In the genomic region with DNA sequence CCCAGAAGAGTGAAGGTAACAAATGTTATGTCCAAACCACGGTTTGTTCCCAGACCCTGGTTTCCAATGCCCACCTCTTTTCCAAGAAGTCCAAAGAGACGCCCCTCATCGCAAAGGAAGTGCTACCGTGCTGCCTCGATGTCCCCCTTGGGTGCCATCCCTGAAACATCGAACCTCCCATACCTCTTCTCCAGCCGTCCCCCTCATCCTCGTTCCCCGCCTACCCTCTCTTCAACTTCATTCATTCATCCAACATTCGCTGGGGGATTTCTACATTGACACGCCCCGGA, we compare ENCODE assay signal across 8 cellular contexts. TPM values are rescaled to one million over a fixed set of nuclear protein-coding genes. Genes with fewer than 3 reads are reported as not detected.
DNase-seq lines count a peak whose midpoint lies in the region; ATAC-seq and TF ChIP-seq lines count a peak whose summit lies in the region.

No MANE protein-coding gene starts in this region.

- peaks cover 12% of the 10 kb centered on the region for H3K4me1 ChIP-seq in lower lobe of right lung
- no peaks in the 10 kb centered on the region for H3K4me1 ChIP-seq in uterus

- H3K27me3 Mint-ChIP-seq in activated naive CD8-positive, alpha-beta T cell treated with anti-CD3 and anti-CD28 coated beads for 36 hours, result no peaks in the 10 kb centered on the region

- H3K9me3 ChIP-seq in lower lobe of right lung (no peaks in the 10 kb centered on the region), uterus (no peaks in the 10 kb centered on the region)

- no peaks in the 10 kb centered on the region for H3K9me3 Mint-ChIP-seq in activated naive CD8-positive, alpha-beta T cell treated with anti-CD3 and anti-CD28 coated beads for 36 hours

- DNase-seq in stimulated activated CD4-positive, alpha-beta T cell treated with anti-CD3 and anti-CD28 coated beads, Interleukin-4, amount 100 ng/mL, for 24 hours, result peak; percentile 24
- DNase-seq in stimulated activated CD4-positive, alpha-beta T cell treated with anti-CD3 and anti-CD28 coated beads, Interleukin-1b, Interleukin-23, amount 100 ng/mL, for 48 hours, result no peak
- DNase-seq in activated naive CD8-positive, alpha-beta T cell treated with anti-CD3 and anti-CD28 coated beads for 36 hours, result no peak
- DNase-seq in lower lobe of right lung (no peak), uterus (no peak), NCI-H2081 treated with DMSO at 0.1 percent for 48 hours (lab: John Stamatoyannopoulos, UW) (no peak), NCI-H2081 (lab: John Stamatoyannopoulos, UW) (no peak)

- peaks cover 29% of the 10 kb centered on the region for H3K4me1 Mint-ChIP-seq in activated naive CD8-positive, alpha-beta T cell treated with anti-CD3 and anti-CD28 coated beads for 36 hours

- ATAC-seq in lower lobe of right lung (no peak), GM19035 (IDR thresholded peaks at IDR 0.05; ENCODE audit: unreplicated experiment) (no peak)

- peak overlapping the region; percentile 99 for H3K27ac Mint-ChIP-seq in activated naive CD8-positive, alpha-beta T cell treated with anti-CD3 and anti-CD28 coated beads for 36 hours

- H3K27ac ChIP-seq in lower lobe of right lung, result peak overlapping the region; percentile 66
- peak overlapping the region; percentile 81 to 85 for H3K27ac ChIP-seq in uterus

- H3K36me3 Mint-ChIP-seq in activated naive CD8-positive, alpha-beta T cell treated with anti-CD3 and anti-CD28 coated beads for 36 hours, result peaks cover 36% of the 10 kb centered on the region

- H3K36me3 ChIP-seq in lower lobe of right lung (peaks cover 11% of the 10 kb centered on the region), uterus (no peaks in the 10 kb centered on the region)

- H3K4me3 Mint-ChIP-seq in activated naive CD8-positive, alpha-beta T cell treated with anti-CD3 and anti-CD28 coated beads for 36 hours, result peak overlapping the region; percentile 99

- intact Hi-C loops in lower lobe of right lung (cut with DNase I), result no loop called here
- intact Hi-C loops in uterus (cut with DNase I; ENCODE audit: low total_unique reads), result no loop called here

- H3K4me3 ChIP-seq in lower lobe of right lung (peak overlapping the region; percentile 65), uterus (peak overlapping the region; percentile 58 to 72)

- TF ChIP-seq POLR2A in uterus (IDR thresholded peaks at IDR 0.05), result no peak

- TF ChIP-seq CTCF in lower lobe of right lung (IDR thresholded peaks at IDR 0.05) (no peak), uterus (IDR thresholded peaks at IDR 0.05) (no peak)

- H3K27me3 ChIP-seq in lower lobe of right lung (ENCODE audit: low read depth), result no peaks in the 10 kb centered on the region
- H3K27me3 ChIP-seq in uterus, result no peaks in the 10 kb centered on the region

RNA-seq across cellular contexts. Expression of a gene that starts 0.5 kb away (rescaled TPM):
- 10 to 100 TPM; 78.4 to 78.7 TPM for total RNA-seq in activated naive CD8-positive, alpha-beta T cell treated with anti-CD3 and anti-CD28 coated beads for 36 hours
- 6.9 TPM for total RNA-seq in lower lobe of right lung
- 10 to 100 TPM in 2 of 4 donors, 1 to 10 TPM in 1, under 1 TPM in 1; 0.77 to 15.0 (median 8.7) TPM for total RNA-seq in uterus

RNA-seq across cellular contexts. Expression of a gene that starts 30.7 kb away (rescaled TPM):
- total RNA-seq in activated naive CD8-positive, alpha-beta T cell treated with anti-CD3 and anti-CD28 coated beads for 36 hours, result 100 to 1,000 TPM; 103 to 108 TPM
- total RNA-seq in lower lobe of right lung, result 53.6 TPM
- 10 to 100 TPM; 13.2 to 46.4 (median 33.5) TPM for total RNA-seq in uterus

Comparison
In these comparisons a context has a peak if more than half of its experiments do, and no peak if none do; other contexts are left out.
1. RNA of a gene that starts 0.5 kb away (total RNA-seq): 78.4 to 78.7 TPM in activated naive CD8-positive, alpha-beta T cell treated with anti-CD3 and anti-CD28 coated beads for 36 hours; 0.77 to 15.0 TPM in uterus and 6.9 TPM in lower lobe of right lung (single experiment); every median in the first group is over 4 times any median in the second.